In the genomic region with DNA sequence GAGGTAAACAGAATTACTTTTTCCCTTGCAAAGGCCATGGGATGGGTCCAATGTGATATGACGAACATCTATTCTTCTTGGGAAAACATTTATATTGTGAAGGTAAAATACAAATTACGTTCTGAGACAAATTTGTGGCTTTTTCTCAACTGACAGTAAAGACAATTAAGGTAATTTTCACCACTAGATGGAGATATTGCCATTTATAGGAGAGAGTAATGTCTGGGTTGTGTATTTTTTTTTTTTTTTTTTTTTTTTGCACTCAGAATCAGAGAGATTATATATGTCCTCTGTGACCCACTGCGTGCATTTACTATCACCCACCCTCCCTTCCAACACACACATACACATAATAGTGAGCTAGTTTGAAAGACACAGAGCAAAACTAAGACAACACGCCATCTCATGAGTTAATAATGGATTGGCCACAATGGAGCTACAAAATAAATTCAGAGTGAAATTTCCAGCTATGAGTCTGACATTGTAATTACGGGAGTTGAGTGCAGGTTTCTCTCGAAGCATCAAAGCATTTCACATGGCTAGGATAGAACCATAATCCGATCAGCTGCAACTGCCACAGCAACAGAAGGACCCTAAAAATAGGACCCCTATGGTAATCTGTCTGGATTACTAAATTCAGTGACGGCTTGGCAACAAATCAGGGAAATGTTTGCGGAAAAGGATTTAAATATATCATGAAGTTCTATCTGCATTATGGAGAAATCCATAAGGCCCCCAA, we compare ENCODE assay signal across 9 cellular contexts. TPM values are rescaled to one million over a fixed set of nuclear protein-coding genes. Genes with fewer than 3 reads are reported as not detected.
A peak's percentile ranks its signal among the peaks of the same experiment; 100 is the strongest.
DNase-seq lines count a peak whose midpoint lies in the region; ATAC-seq and TF ChIP-seq lines count a peak whose summit lies in the region.
"Had no signal": no experiment of that assay in that cellular context is flagged by ENCODE, and none has a peak within 500 bp of the region (broad histone marks: within the 10 kb centered on the region; RNA-seq: fewer than 3 reads in every experiment).

No MANE protein-coding gene starts in this region.

- no peaks in the 10 kb centered on the region for H3K36me3 Mint-ChIP-seq in CD4-positive, alpha-beta memory T cell

- H3K9me3 ChIP-seq in CD4-positive, alpha-beta memory T cell (ENCODE audit: control insufficient read depth in 1 of 2, low read length in 2 of 2), result no peaks in the 10 kb centered on the region
- H3K9me3 ChIP-seq in body of pancreas, result no peaks in the 10 kb centered on the region
- no peaks in the 10 kb centered on the region for H3K9me3 ChIP-seq in vagina

- peaks cover 5 to 17% of the 10 kb centered on the region in 2 donors for H3K27me3 Mint-ChIP-seq in CD4-positive, alpha-beta memory T cell

- TF ChIP-seq CTCF in body of pancreas (IDR thresholded peaks at IDR 0.05) (peak; percentile 25 to 64 (median 51)), vagina (IDR thresholded peaks at IDR 0.05) (peak in 1 of 3 experiments; percentile 19)

- peak; percentile 15 to 40 (median 28) for DNase-seq in CD4-positive, alpha-beta memory T cell
- peak; percentile 28 for DNase-seq in NCI-H2107 treated with DMSO at 0.1 percent for 48 hours (lab: John Stamatoyannopoulos, UW; ENCODE audit: unreplicated experiment)
- no peak for DNase-seq in body of pancreas
- DNase-seq in lung microvascular endothelial cell (ENCODE audit: low read depth in 2 of 2), result peak; percentile 41 to 51
- no peak for DNase-seq in activated CD4-positive, CD25-positive, alpha-beta regulatory T cell (lab: John Stamatoyannopoulos, UW)
- no peak for DNase-seq in vagina (ENCODE audit: extremely low spot score in 2 of 2)

- H3K4me1 ChIP-seq in CD4-positive, alpha-beta memory T cell (ENCODE audit: insufficient read depth, low read length), result no peaks in the 10 kb centered on the region
- H3K4me1 ChIP-seq in body of pancreas (no peaks in the 10 kb centered on the region), vagina (no peaks in the 10 kb centered on the region)

- H3K9me3 Mint-ChIP-seq in CD4-positive, alpha-beta memory T cell, result no peaks in the 10 kb centered on the region
- H3K9me3 Mint-ChIP-seq: stimulated activated naive CD8-positive, alpha-beta T cell treated with anti-CD3 and anti-CD28 coated beads, Interleukin-15, Interleukin-2, amounts not matched to agents 100 ng/mL and 50 ng/mL, for 24 hours had no signal

- no peak overlapping the region for H3K27ac ChIP-seq in CD4-positive, alpha-beta memory T cell (ENCODE audit: low read depth, low read length)
- H3K27ac ChIP-seq in body of pancreas (no peak overlapping the region), vagina (no peak overlapping the region)

- H3K4me1 Mint-ChIP-seq in CD4-positive, alpha-beta memory T cell, result peaks cover 0 to 2% (median 0%) of the 10 kb centered on the region in 4 donors

- ATAC-seq in GM21381 (IDR thresholded peaks at IDR 0.05; ENCODE audit: unreplicated experiment) (peak; percentile 48), body of pancreas (peak; percentile 45), GM21447 (IDR thresholded peaks at IDR 0.05; ENCODE audit: unreplicated experiment) (no peak)

- H3K4me3 ChIP-seq in CD4-positive, alpha-beta memory T cell (ENCODE audit: low read length in 2 of 2), result no peak overlapping the region
- H3K4me3 ChIP-seq in body of pancreas, result no peak overlapping the region
- no peak overlapping the region for H3K4me3 ChIP-seq in vagina

- CTCF ChIA-PET in CD4-positive, alpha-beta memory T cell (lab: Charles Lee; ENCODE audit: partially characterized antibody), result interaction anchor here (0.7 to 2.1 kb wide), 16 partner anchors 8 to 1733 kb away, joined by 3 to 10 read pairs (median 4); no protein-coding TSS in a partner anchor

- TF ChIP-seq POLR2A in body of pancreas (IDR thresholded peaks at IDR 0.05) (no peak), vagina (IDR thresholded peaks at IDR 0.05) (no peak)

- POLR2A ChIA-PET in CD4-positive, alpha-beta memory T cell (lab: Charles Lee; ENCODE audit: partially characterized antibody), result no interaction called here

- H3K36me3 ChIP-seq in CD4-positive, alpha-beta memory T cell (ENCODE audit: insufficient read depth, low read length), result no peaks in the 10 kb centered on the region
- H3K36me3 ChIP-seq in body of pancreas (replicated peaks in 1 of 2; ENCODE audit: insufficient read depth in 1 of 2, low read depth in 2 of 2) (no peaks in the 10 kb centered on the region), vagina (no peaks in the 10 kb centered on the region)

- WGBS in body of pancreas, 2 donors, result 32 to 33% methylated on average over 9 of the region's 9 CpGs

- peak overlapping the region in 1 of 7 donors; percentile 82 for H3K27ac Mint-ChIP-seq in CD4-positive, alpha-beta memory T cell
- H3K27ac Mint-ChIP-seq: stimulated activated naive CD8-positive, alpha-beta T cell treated with anti-CD3 and anti-CD28 coated beads, Interleukin-15, Interleukin-2, amounts not matched to agents 100 ng/mL and 50 ng/mL, for 24 hours had no signal

- no peaks in the 10 kb centered on the region for H3K27me3 ChIP-seq in CD4-positive, alpha-beta memory T cell (ENCODE audit: insufficient read depth, low read length)
- H3K27me3 ChIP-seq in body of pancreas (peaks cover 0 to 8% of the 10 kb centered on the region in 2 donors), vagina (no peaks in the 10 kb centered on the region)

- intact Hi-C loops in CD4-positive, alpha-beta memory T cell (cut with micrococcal nuclease), result loop anchor here (2.0 to 10.0 kb wide), 2 partner anchors 1444 to 1542 kb away; no protein-coding TSS in a partner anchor
- intact Hi-C loops in body of pancreas (cut with DNase I), result loop anchor here (10.0 kb wide), 1 partner anchor 1374 kb away; no protein-coding TSS in a partner anchor
- intact Hi-C loops in vagina (cut with DNase I), result no loop called here

- H3K4me3 Mint-ChIP-seq in CD4-positive, alpha-beta memory T cell, result no peak overlapping the region
- H3K4me3 Mint-ChIP-seq: stimulated activated naive CD8-positive, alpha-beta T cell treated with anti-CD3 and anti-CD28 coated beads, Interleukin-15, Interleukin-2, amounts not matched to agents 100 ng/mL and 50 ng/mL, for 24 hours had no signal

RNA-seq across cellular contexts. Expression of a gene that starts 49.2 kb away (rescaled TPM):
- 100 to 1,000 TPM; 324 to 335 TPM for total RNA-seq in CD4-positive, alpha-beta memory T cell
- polyA plus RNA-seq in CD4-positive, alpha-beta memory T cell, result 1,000 to 10,000 TPM in 1 of 2 donors, 100 to 1,000 TPM in 1; 621 to 1,202 TPM
- 10 to 100 TPM; 37.9 to 44.8 TPM for total RNA-seq in body of pancreas
- total RNA-seq in lung microvascular endothelial cell, result 311 and 467 TPM in 2 replicates
- 834 TPM for total RNA-seq in vagina

Comparison
In these comparisons a context has a peak if more than half of its experiments do, and no peak if none do; other contexts are left out.
1. DNase-seq: peak in CD4-positive, alpha-beta memory T cell (5 of 5), NCI-H2107 treated with DMSO at 0.1 percent for 48 hours (single experiment) and lung microvascular endothelial cell (2 of 2); none in body of pancreas (0 of 4), activated CD4-positive, CD25-positive, alpha-beta regulatory T cell (0 of 4) and vagina (0 of 2).